Comparison of ENCODE assay signal across 9 cellular contexts in the genomic region with DNA sequence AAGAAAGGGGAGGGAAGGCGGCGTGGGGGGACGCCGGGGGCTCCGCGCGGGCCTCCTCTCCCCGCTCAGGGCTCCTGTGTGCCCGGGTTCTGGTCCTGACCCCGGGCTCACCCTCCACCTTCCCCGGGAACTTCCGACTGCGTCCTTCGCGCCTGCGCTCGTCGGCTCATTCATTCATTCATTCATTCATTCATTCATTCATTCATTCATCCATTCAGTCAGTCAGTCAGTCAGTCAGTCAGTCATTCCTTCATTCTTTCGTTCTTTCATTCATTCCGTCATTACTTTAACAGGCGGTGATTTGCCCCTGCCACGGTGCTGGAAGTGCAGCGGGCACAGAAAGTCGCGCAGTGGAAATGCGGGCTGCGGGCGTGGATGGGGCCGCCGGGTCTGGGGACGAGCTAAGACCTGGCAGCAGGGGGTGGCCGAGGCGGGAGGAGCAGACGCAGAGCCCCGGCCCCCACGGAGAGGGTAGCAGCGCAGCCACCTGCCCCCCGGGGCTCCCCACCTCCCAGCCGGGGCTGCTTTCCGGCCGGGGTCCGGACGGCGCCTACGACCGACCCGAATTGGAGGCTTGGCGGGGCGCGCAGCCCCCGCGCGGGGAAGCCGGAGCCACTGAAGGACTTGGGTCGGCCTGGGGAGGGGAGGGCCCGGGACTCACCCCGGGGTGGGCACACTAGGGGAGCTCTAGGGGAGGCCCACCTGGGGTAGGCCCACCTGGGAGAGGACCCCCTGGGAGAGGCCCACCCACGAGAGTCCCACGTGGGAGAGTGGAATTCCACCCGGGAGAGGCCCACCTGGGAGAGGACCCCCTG. TPM values are rescaled to one million over a fixed set of nuclear protein-coding genes. Genes with fewer than 3 reads are reported as not detected.
A peak's percentile ranks its signal among the peaks of the same experiment; 100 is the strongest.
DNase-seq lines count a peak whose midpoint lies in the region; ATAC-seq and TF ChIP-seq lines count a peak whose summit lies in the region.
"Had no signal": no experiment of that assay in that cellular context is flagged by ENCODE, and none has a peak within 500 bp of the region (broad histone marks: within the 10 kb centered on the region; RNA-seq: fewer than 3 reads in every experiment).

No MANE protein-coding gene starts in this region.

- H3K27ac ChIP-seq in ovary = no peak overlapping the region

- H3K27me3 Mint-ChIP-seq in CD14-positive monocyte (ENCODE audit: low read depth in 3 of 3) (peaks cover 36 to 66% (median 48%) of the 10 kb centered on the region in 3 donors), T-cell (peaks cover 51 to 69% of the 10 kb centered on the region in 2 donors), glutamatergic neuron (ENCODE audit: unreplicated experiment) (peaks cover 12% of the 10 kb centered on the region)

- peaks cover 4% of the 10 kb centered on the region for H3K4me1 ChIP-seq in ovary (ENCODE audit: insufficient read depth)

- no peaks in the 10 kb centered on the region for H3K27me3 ChIP-seq in ovary

- TF ChIP-seq CTCF in CD14-positive monocyte (IDR thresholded peaks at IDR 0.05) = no peak
- TF ChIP-seq CTCF in glutamatergic neuron (IDR thresholded peaks at IDR 0.05; ENCODE audit: partially characterized antibody, unreplicated experiment) = no peak
- TF ChIP-seq CTCF in ovary (IDR thresholded peaks at IDR 0.05) = no peak

- TF ChIP-seq POLR2A in ovary (IDR thresholded peaks at IDR 0.05) = no peak

- no peak for DNase-seq in CD14-positive monocyte (ENCODE audit: low spot score)
- DNase-seq in T-cell = no peak
- DNase-seq in glutamatergic neuron = no peak
- peak in 1 of 5 donors; percentile 16 for DNase-seq in ovary
- no peak for DNase-seq in NCI-H1436 (lab: John Stamatoyannopoulos, UW)
- DNase-seq in ureter (ENCODE audit: low spot score) = no peak
- no peak for DNase-seq in islet precursor cell

- no peaks in the 10 kb centered on the region for H3K36me3 ChIP-seq in ovary

- H3K36me3 Mint-ChIP-seq in CD14-positive monocyte (peaks cover 3 to 6% of the 10 kb centered on the region in 2 donors), T-cell (no peaks in the 10 kb centered on the region), glutamatergic neuron (ENCODE audit: unreplicated experiment) (peaks cover 5% of the 10 kb centered on the region)

- H3K9me3 ChIP-seq in ovary = no peaks in the 10 kb centered on the region

- H3K27ac Mint-ChIP-seq in CD14-positive monocyte = peak overlapping the region in 1 of 7 donors; percentile 24
- H3K27ac Mint-ChIP-seq in T-cell = no peak overlapping the region
- H3K27ac Mint-ChIP-seq in glutamatergic neuron (ENCODE audit: unreplicated experiment) = peak overlapping the region; percentile 40

- no peak for TF ChIP-seq EP300 in ovary (IDR thresholded peaks at IDR 0.05)

- ATAC-seq in T-cell (replicated peaks in 1 of 4) (no peak), GM19395 (IDR thresholded peaks at IDR 0.05; ENCODE audit: unreplicated experiment) (no peak)

- POLR2A ChIA-PET in T-cell (lab: Charles Lee) = no interaction called here

- H3K9me3 Mint-ChIP-seq in CD14-positive monocyte = peaks cover 0 to 7% (median 3%) of the 10 kb centered on the region in 7 donors
- no peaks in the 10 kb centered on the region for H3K9me3 Mint-ChIP-seq in T-cell
- H3K9me3 Mint-ChIP-seq in glutamatergic neuron (ENCODE audit: unreplicated experiment) = peaks cover 6% of the 10 kb centered on the region

- H3K4me3 Mint-ChIP-seq in CD14-positive monocyte = peak overlapping the region; percentile 55 to 90
- H3K4me3 Mint-ChIP-seq in T-cell = peak overlapping the region; percentile 63 to 70 (median 70)
- peak overlapping the region; percentile 98 for H3K4me3 Mint-ChIP-seq in glutamatergic neuron (ENCODE audit: unreplicated experiment)

- CTCF ChIA-PET in T-cell (lab: Charles Lee) = no interaction called here

- peak overlapping the region; percentile 22 for H3K4me3 ChIP-seq in ovary

- WGBS in ovary, 3 donors = 7 to 14% (median 9%) methylated on average over 51 to 60 of the region's 60 CpGs

- intact Hi-C loops in CD14-positive monocyte (cut with micrococcal nuclease) (loop anchor here in 1 of 2 donors (5.0 kb wide), 1 partner anchor 374 kb away; no protein-coding TSS in a partner anchor), ovary (cut with DNase I) (no loop called here)

- H3K4me1 Mint-ChIP-seq in CD14-positive monocyte (peaks cover 5% of the 10 kb centered on the region), T-cell (peaks cover 0 to 12% (median 4%) of the 10 kb centered on the region in 3 donors), glutamatergic neuron (ENCODE audit: low read depth, unreplicated experiment) (peaks cover 16% of the 10 kb centered on the region)

RNA-seq across cellular contexts. Expression of a gene that starts 0.6 kb away (rescaled TPM):
- polyA plus RNA-seq in CD14-positive monocyte = not detected
- total RNA-seq in T-cell = not detected
- total RNA-seq in glutamatergic neuron (ENCODE audit: unreplicated experiment) = 5.2 TPM
- 10 to 100 TPM in 1 of 7 donors, 1 to 10 TPM in 4, under 1 TPM in 1, not detected in 1; 0.56 to 22.4 (median 1.9) TPM for total RNA-seq in ovary
- under 1 TPM; 0.50 to 0.68 TPM for polyA plus RNA-seq in ovary
- 1.7 TPM for total RNA-seq in ureter
- total RNA-seq: LHCN-M2 had no signal
